Comparison of ENCODE assay signal across 21 cellular contexts in the genomic region with DNA sequence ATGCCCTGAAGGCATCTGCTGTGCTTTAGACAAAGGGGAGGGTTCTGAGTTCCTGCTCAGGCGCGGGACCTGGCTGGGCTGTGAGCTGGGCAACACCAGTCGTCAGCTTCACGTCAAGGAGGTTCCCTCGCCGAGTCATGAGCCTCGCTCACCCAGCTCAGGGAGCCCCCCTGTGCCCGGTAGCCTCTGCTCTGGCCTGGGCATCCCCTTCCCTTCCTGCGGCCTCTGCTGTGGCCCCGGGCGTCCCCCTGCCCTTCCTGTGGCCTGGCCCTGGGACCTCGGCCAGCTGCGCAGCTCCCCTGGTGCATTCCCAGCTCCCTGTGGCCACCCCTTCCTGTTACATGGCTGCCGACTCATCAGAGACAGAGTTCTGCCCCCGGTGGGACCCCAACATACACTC. TPM values are rescaled to one million over a fixed set of nuclear protein-coding genes. Genes with fewer than 3 reads are reported as not detected.
A peak's percentile ranks its signal among the peaks of the same experiment; 100 is the strongest.
DNase-seq lines count a peak whose midpoint lies in the region; ATAC-seq and TF ChIP-seq lines count a peak whose summit lies in the region.
"Had no signal": no experiment of that assay in that cellular context is flagged by ENCODE, and none has a peak within 500 bp of the region (broad histone marks: within the 10 kb centered on the region; RNA-seq: fewer than 3 reads in every experiment).

No MANE protein-coding gene starts in this region.

- no peaks in the 10 kb centered on the region for H3K36me3 Mint-ChIP-seq in CD4-positive, alpha-beta T cell (ENCODE audit: low read depth)
- H3K36me3 Mint-ChIP-seq: CD4-positive, alpha-beta memory T cell; CD8-positive, alpha-beta memory T cell had no signal

- no peaks in the 10 kb centered on the region for H3K79me1 ChIP-seq in neuronal stem cell (ENCODE audit: low read depth, low read length)

- no peaks in the 10 kb centered on the region for H3K27me3 Mint-ChIP-seq in CD4-positive, alpha-beta T cell
- H3K27me3 Mint-ChIP-seq: CD4-positive, alpha-beta memory T cell had no signal

- no peaks in the 10 kb centered on the region for H3K36me3 ChIP-seq in left ventricle myocardium inferior
- H3K36me3 ChIP-seq in BLaER1, result peaks cover 100% of the 10 kb centered on the region
- peaks cover 0 to 21% of the 10 kb centered on the region in 2 donors for H3K36me3 ChIP-seq in neuronal stem cell (replicated peaks in 1 of 2; ENCODE audit: control insufficient read depth in 2 of 2, insufficient read depth in 2 of 2, low read length in 2 of 2)
- H3K36me3 ChIP-seq: BE2C had no signal

- H3K4me1 ChIP-seq in left ventricle myocardium inferior (no peaks in the 10 kb centered on the region), BLaER1 (0 out of 2 replicates have a peak, but pooled peaks cover 6% of the 10 kb centered on the region), neuronal stem cell (ENCODE audit: control insufficient read depth in 2 of 2, insufficient read depth in 1 of 2, low read depth in 1 of 2, low read length in 2 of 2) (peaks cover 0 to under 1% of the 10 kb centered on the region in 2 donors)
- H3K4me1 ChIP-seq: A549, BE2C, Caco-2 had no signal

- H3K27ac Mint-ChIP-seq in CD4-positive, alpha-beta T cell, result no peak overlapping the region
- H3K27ac Mint-ChIP-seq: CD4-positive, alpha-beta memory T cell; CD8-positive, alpha-beta memory T cell had no signal

- DNase-seq in Right ventricle myocardium inferior (ENCODE audit: missing footprints), result peak; percentile 66
- DNase-seq in left ventricle myocardium inferior, result no peak
- peak; percentile 34 for DNase-seq in ELF-1 (ENCODE audit: low read depth, low spot score)
- no peak for DNase-seq in neuronal stem cell (ENCODE audit: low spot score)
- DNase-seq in CD4-positive, alpha-beta T cell, result no peak
- DNase-seq: BE2C; Caco-2; Calu3; CD4-positive, alpha-beta memory T cell; CD8-positive, alpha-beta memory T cell; DMS79 treated with DMSO at 0.1 percent for 48 hours; GDM1 had no signal

- peak overlapping the region; percentile 45; the same call in 1 of the 2 replicates for H3K9ac ChIP-seq in BLaER1
- no peak overlapping the region for H3K9ac ChIP-seq in neuronal stem cell (ENCODE audit: low read depth, low read length, poor library complexity)

- TF ChIP-seq CTCF in left ventricle myocardium inferior (IDR thresholded peaks at IDR 0.05; ENCODE audit: borderline replicate concordance), result no peak
- TF ChIP-seq CTCF in CD4-positive, alpha-beta T cell (IDR thresholded peaks at IDR 0.05), result no peak

- peaks cover 10% of the 10 kb centered on the region for H3K27me3 ChIP-seq in left ventricle myocardium inferior (ENCODE audit: low read depth)
- H3K27me3 ChIP-seq in BLaER1, result no peaks in the 10 kb centered on the region
- H3K27me3 ChIP-seq in neuronal stem cell (ENCODE audit: control insufficient read depth in 3 of 3, insufficient read depth in 3 of 3, low read depth in 1 of 3, low read length in 3 of 3), result no peaks in the 10 kb centered on the region
- no peaks in the 10 kb centered on the region for H3K27me3 ChIP-seq in CD4-positive, alpha-beta T cell (ENCODE audit: control insufficient read depth, insufficient read depth, low read length)
- H3K27me3 ChIP-seq: BE2C; BLaER1 treated with 17β-estradiol and CSF1 and Interleukin-3, amounts not matched to agents 10 nM and 100 nM had no signal

- H3K4me3 ChIP-seq in left ventricle myocardium inferior (no peak overlapping the region), BLaER1 (no peak overlapping the region), neuronal stem cell (ENCODE audit: low read length in 2 of 2) (no peak overlapping the region)
- H3K4me3 ChIP-seq: A549; BLaER1 treated with 17β-estradiol and CSF1 and Interleukin-3, amounts not matched to agents 10 nM and 100 nM; GM12878 had no signal

- H3K4ac ChIP-seq in neuronal stem cell (ENCODE audit: low read length), result no peak overlapping the region

- H4K91ac ChIP-seq in neuronal stem cell (ENCODE audit: low read depth, low read length, poor library complexity), result no peak overlapping the region

- no peak overlapping the region for H2BK120ac ChIP-seq in neuronal stem cell (ENCODE audit: low read depth, low read length)

- no peak overlapping the region for H2BK15ac ChIP-seq in neuronal stem cell (ENCODE audit: low read length)

- H4K20me1 ChIP-seq in BLaER1, result peaks cover 94% of the 10 kb centered on the region

- H3K4me3 Mint-ChIP-seq in CD4-positive, alpha-beta T cell, result no peak overlapping the region
- H3K4me3 Mint-ChIP-seq: CD4-positive, alpha-beta memory T cell; CD8-positive, alpha-beta memory T cell had no signal

- H3K4me2 ChIP-seq in BLaER1 (no peak overlapping the region), neuronal stem cell (ENCODE audit: insufficient read depth, low read length, poor library complexity, severe bottlenecking) (no peak overlapping the region)
- H3K4me2 ChIP-seq: A549; BLaER1 treated with 17β-estradiol and CSF1 and Interleukin-3, amounts not matched to agents 10 nM and 100 nM had no signal

- H4K8ac ChIP-seq in neuronal stem cell (ENCODE audit: low read depth, low read length), result no peak overlapping the region

- ATAC-seq in Right ventricle myocardium inferior (no peak), SK-N-SH treated with all-trans-retinoic acid at 6 μM for 48 hours (no peak)
- no peak for ATAC-seq in CD4-positive, alpha-beta T cell (ENCODE audit: poor library complexity)
- ATAC-seq: A549, GM12878 had no signal

- CTCF ChIA-PET in CD4-positive, alpha-beta T cell (lab: Charles Lee), result no interaction called here

- WGBS in neuronal stem cell (ENCODE audit: extremely low coverage in 2 of 2, insufficient read length in 2 of 2, insufficient replicate concordance in 1 of 2), 2 donors, result no CpG with 5 or more reads among the region's 15 CpGs

- H3K9me3 Mint-ChIP-seq in CD4-positive, alpha-beta T cell, result no peaks in the 10 kb centered on the region
- H3K9me3 Mint-ChIP-seq: CD8-positive, alpha-beta memory T cell had no signal

- no peak overlapping the region for H3K18ac ChIP-seq in neuronal stem cell (ENCODE audit: low read length)

- H3K27ac ChIP-seq in left ventricle myocardium inferior (replicated peaks) (no peak overlapping the region), BLaER1 (peak overlapping the region; percentile 51), neuronal stem cell (replicated peaks; ENCODE audit: low read length) (no peak overlapping the region)
- no peak overlapping the region for H3K27ac ChIP-seq in CD4-positive, alpha-beta T cell (ENCODE audit: low read depth, low read length)
- H3K27ac ChIP-seq: 22Rv1, A549, C4-2B had no signal

- POLR2A ChIA-PET in CD4-positive, alpha-beta T cell (lab: Charles Lee), result no interaction called here

- H3K4me1 Mint-ChIP-seq in CD4-positive, alpha-beta T cell (ENCODE audit: low read depth), result peaks cover 11% of the 10 kb centered on the region

- peaks cover 37% of the 10 kb centered on the region for H3K9me3 ChIP-seq in left ventricle myocardium inferior (replicated peaks)
- no peaks in the 10 kb centered on the region for H3K9me3 ChIP-seq in BLaER1
- peaks cover 0 to 37% of the 10 kb centered on the region in 2 donors for H3K9me3 ChIP-seq in neuronal stem cell (replicated peaks in 1 of 2; ENCODE audit: control insufficient read depth in 2 of 2, insufficient read depth in 1 of 2, low read depth in 1 of 2, low read length in 2 of 2)
- no peaks in the 10 kb centered on the region for H3K9me3 ChIP-seq in CD4-positive, alpha-beta T cell (ENCODE audit: control insufficient read depth, low read length)
- H3K9me3 ChIP-seq: A549; BE2C; BLaER1 treated with 17β-estradiol and CSF1 and Interleukin-3, amounts not matched to agents 10 nM and 100 nM; Caco-2 had no signal

- peak overlapping the region; percentile 20 for H2BK5ac ChIP-seq in neuronal stem cell (ENCODE audit: low read length)

- H2AFZ ChIP-seq in neuronal stem cell (ENCODE audit: low read length), result no peak overlapping the region

- H3K23ac ChIP-seq in neuronal stem cell (ENCODE audit: low read depth, low read length, poor library complexity), result no peak overlapping the region

- H3K14ac ChIP-seq in neuronal stem cell (ENCODE audit: low read length), result no peak overlapping the region

- intact Hi-C loops in Right ventricle myocardium inferior (cut with DNase I) (no loop called here), left ventricle myocardium inferior (cut with micrococcal nuclease) (no loop called here)
- intact Hi-C loops in CD4-positive, alpha-beta T cell (cut with DNase I, micrococcal nuclease), result no loop called here

- no peak overlapping the region for H2BK12ac ChIP-seq in neuronal stem cell (ENCODE audit: low read length)

- no peak overlapping the region for H2AK5ac ChIP-seq in neuronal stem cell (ENCODE audit: low read depth, low read length)

TF ChIP-seq in SK-N-SH treated with all-trans-retinoic acid at 6 μM for 48 hours, 23 proteins besides CTCF, POLR2A, EP300 and RAD21 (continues in another document):
- TF ChIP-seq OSR1 (CRISPR knock-in tag; IDR thresholded peaks at IDR 0.05) (no peak), ISL1 (CRISPR knock-in tag; IDR thresholded peaks at IDR 0.05) (no peak), ZNF565 (CRISPR knock-in tag; conservative IDR thresholded peaks at IDR 0.05; ENCODE audit: low read depth) (no peak)
- TF ChIP-seq, protein P1, sequence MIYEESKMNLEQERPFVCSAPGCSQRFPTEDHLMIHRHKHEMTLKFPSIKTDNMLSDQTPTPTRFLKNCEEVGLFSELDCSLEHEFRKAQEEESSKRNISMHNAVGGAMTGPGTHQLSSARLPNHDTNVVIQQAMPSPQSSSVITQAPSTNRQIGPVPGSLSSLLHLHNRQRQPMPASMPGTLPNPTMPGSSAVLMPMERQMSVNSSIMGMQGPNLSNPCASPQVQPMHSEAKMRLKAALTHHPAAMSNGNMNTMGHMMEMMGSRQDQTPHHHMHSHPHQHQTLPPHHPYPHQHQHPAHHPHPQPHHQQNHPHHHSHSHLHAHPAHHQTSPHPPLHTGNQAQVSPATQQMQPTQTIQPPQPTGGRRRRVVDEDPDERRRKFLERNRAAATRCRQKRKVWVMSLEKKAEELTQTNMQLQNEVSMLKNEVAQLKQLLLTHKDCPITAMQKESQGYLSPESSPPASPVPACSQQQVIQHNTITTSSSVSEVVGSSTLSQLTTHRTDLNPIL (CRISPR knock-in tag; IDR thresholded peaks at IDR 0.05; ENCODE audit: low read depth), result no peak

RNA-seq across cellular contexts. Expression of a gene that starts 29.8 kb away (rescaled TPM):
- total RNA-seq in Right ventricle myocardium inferior, result not detected
- total RNA-seq in left ventricle myocardium inferior, result not detected
- polyA plus RNA-seq in neuronal stem cell (2013, experiment 1 of 2), result 2.5 TPM
- polyA plus RNA-seq in neuronal stem cell (2013, experiment 2 of 2), result 2.5 TPM
- total RNA-seq in CD4-positive, alpha-beta T cell, result under 1 TPM; 0.55 to 0.84 TPM
- total RNA-seq: CD4-positive, alpha-beta memory T cell had no signal
- polyA plus RNA-seq: CD8-positive, alpha-beta memory T cell had no signal

RNA-seq across cellular contexts. Expression of a gene that starts 39.8 kb away (rescaled TPM):
- total RNA-seq in Right ventricle myocardium inferior, result not detected
- not detected for total RNA-seq in left ventricle myocardium inferior
- not detected for polyA plus RNA-seq in neuronal stem cell (2013, experiment 1 of 2)
- polyA plus RNA-seq in neuronal stem cell (2013, experiment 2 of 2), result not detected
- not detected for total RNA-seq in CD4-positive, alpha-beta T cell
- total RNA-seq: A172; Caco-2; Calu3; CD4-positive, alpha-beta memory T cell; CD8-positive, alpha-beta memory T cell; G401; GM12878 had no signal
- polyA plus RNA-seq: A549; CD4-positive, alpha-beta memory T cell; CD8-positive, alpha-beta memory T cell; GM12878 had no signal

Comparison
In these comparisons a context has a peak if more than half of its experiments do, and no peak if none do; other contexts are left out.
1. DNase-seq: peak in Right ventricle myocardium inferior (single experiment) and ELF-1 (single experiment); none in left ventricle myocardium inferior (single experiment), neuronal stem cell (single experiment) and CD4-positive, alpha-beta T cell (0 of 10).